8 cellular contexts compared by ENCODE assay signal in genomic region chr7:79453558-79454324, GRCh38. TPM values are rescaled to one million over a fixed set of nuclear protein-coding genes. Genes with fewer than 3 reads are reported as not detected.
A peak's percentile ranks its signal among the peaks of the same experiment; 100 is the strongest.
DNase-seq lines count a peak whose midpoint lies in the region; ATAC-seq and TF ChIP-seq lines count a peak whose summit lies in the region.

Gene MAGI2 (minus strand): TSS chr7:79453667. CDS start chr7:79453320, 347 bp downstream.

- intact Hi-C loops in activated T-helper 1 cell treated with anti-CD3 and anti-CD28 coated beads, Interleukin-12 subunit alpha, Interleukin-12 subunit beta, Interleukin-2, Interleukin-4 antibody, amounts not matched to agents 30 ng/mL and 10 ng/mL and 1 ng/mL, durations not matched to agents 14 hours and 24 hours and 36 hours (cut with micrococcal nuclease) = no loop called here
- intact Hi-C loops in aorta (cut with DNase I) = loop anchor here in 1 of 2 donors (5.0 kb wide), 1 partner anchor 46 kb away; no protein-coding TSS in a partner anchor

- H3K36me3 ChIP-seq in aorta (ENCODE audit: control insufficient read depth in 1 of 2, insufficient read depth in 2 of 2, low read length in 1 of 2) = no peaks in the 10 kb centered on the region

- H3K4me3 ChIP-seq in aorta (ENCODE audit: low read length in 2 of 2) = peak within 1 kb of the TSS; percentile 46 to 85

- no peaks in the 10 kb centered on the region for H3K27me3 ChIP-seq in aorta (ENCODE audit: control insufficient read depth in 1 of 2, insufficient read depth in 2 of 2, low read length in 1 of 2)

- no peaks in the 10 kb centered on the region for H3K9me3 Mint-ChIP-seq in activated T-helper 1 cell treated with anti-CD3 and anti-CD28 coated beads, Interleukin-12 subunit alpha, Interleukin-12 subunit beta, Interleukin-2, Interleukin-4 antibody, amounts not matched to agents 30 ng/mL and 10 ng/mL and 1 ng/mL, durations not matched to agents 14 hours and 24 hours and 36 hours
- H3K9me3 Mint-ChIP-seq in natural killer cell treated with Interleukin-12 subunit alpha and Interleukin-12 subunit beta and Interleukin-15 and Interleukin-18, amount 100 ng/mL, for 72 hours = peaks cover 2% of the 10 kb centered on the region

- no peaks in the 10 kb centered on the region for H3K9me3 ChIP-seq in aorta (ENCODE audit: control insufficient read depth, low read length)

- WGBS in aorta, 2 donors = 1 to 3% methylated on average over 53 to 67 of the region's 67 CpGs

- H3K27me3 Mint-ChIP-seq in activated T-helper 1 cell treated with anti-CD3 and anti-CD28 coated beads, Interleukin-12 subunit alpha, Interleukin-12 subunit beta, Interleukin-2, Interleukin-4 antibody, amounts not matched to agents 30 ng/mL and 10 ng/mL and 1 ng/mL, durations not matched to agents 14 hours and 24 hours and 36 hours (ENCODE audit: insufficient read depth) = peaks cover 38% of the 10 kb centered on the region
- H3K27me3 Mint-ChIP-seq in natural killer cell treated with Interleukin-12 subunit alpha and Interleukin-12 subunit beta and Interleukin-15 and Interleukin-18, amount 100 ng/mL, for 72 hours = peaks cover 29 to 31% of the 10 kb centered on the region in 2 donors

- no peak for TF ChIP-seq CTCF in GM20000 (IDR thresholded peaks at IDR 0.05; ENCODE audit: extremely low read depth, missing control alignments)

- H3K36me3 Mint-ChIP-seq in activated T-helper 1 cell treated with anti-CD3 and anti-CD28 coated beads, Interleukin-12 subunit alpha, Interleukin-12 subunit beta, Interleukin-2, Interleukin-4 antibody, amounts not matched to agents 30 ng/mL and 10 ng/mL and 1 ng/mL, durations not matched to agents 14 hours and 24 hours and 36 hours (ENCODE audit: low read depth) = no peaks in the 10 kb centered on the region
- H3K36me3 Mint-ChIP-seq in natural killer cell treated with Interleukin-12 subunit alpha and Interleukin-12 subunit beta and Interleukin-15 and Interleukin-18, amount 100 ng/mL, for 72 hours = no peaks in the 10 kb centered on the region

- peaks cover 0 to 3% of the 10 kb centered on the region in 2 donors for H3K4me1 ChIP-seq in aorta (ENCODE audit: control insufficient read depth in 1 of 2, insufficient read depth in 2 of 2, low read length in 2 of 2)

- no peak within 1 kb of the TSS for H3K27ac Mint-ChIP-seq in activated T-helper 1 cell treated with anti-CD3 and anti-CD28 coated beads, Interleukin-12 subunit alpha, Interleukin-12 subunit beta, Interleukin-2, Interleukin-4 antibody, amounts not matched to agents 30 ng/mL and 10 ng/mL and 1 ng/mL, durations not matched to agents 14 hours and 24 hours and 36 hours
- no peak within 1 kb of the TSS for H3K27ac Mint-ChIP-seq in natural killer cell treated with Interleukin-12 subunit alpha and Interleukin-12 subunit beta and Interleukin-15 and Interleukin-18, amount 100 ng/mL, for 72 hours

- peak in 1 of 2 donors; percentile 41 for ATAC-seq in natural killer cell treated with Interleukin-12 subunit alpha and Interleukin-12 subunit beta and Interleukin-15 and Interleukin-18, amount 100 ng/mL, for 72 hours
- ATAC-seq in aorta (ENCODE audit: low FRiP score) = peak; percentile 95
- ATAC-seq in GM21526 (IDR thresholded peaks at IDR 0.05; ENCODE audit: low FRiP score, unreplicated experiment) = no peak

- peak within 1 kb of the TSS; percentile 80 to 88 for H3K27ac ChIP-seq in aorta (ENCODE audit: low read depth in 1 of 2, low read length in 2 of 2)

- peak within 1 kb of the TSS; percentile 30 for H3K4me3 Mint-ChIP-seq in activated T-helper 1 cell treated with anti-CD3 and anti-CD28 coated beads, Interleukin-12 subunit alpha, Interleukin-12 subunit beta, Interleukin-2, Interleukin-4 antibody, amounts not matched to agents 30 ng/mL and 10 ng/mL and 1 ng/mL, durations not matched to agents 14 hours and 24 hours and 36 hours
- H3K4me3 Mint-ChIP-seq in natural killer cell treated with Interleukin-12 subunit alpha and Interleukin-12 subunit beta and Interleukin-15 and Interleukin-18, amount 100 ng/mL, for 72 hours = peak within 1 kb of the TSS; percentile 63

- DNase-seq in A172 (ENCODE audit: low spot score) (peak; percentile 6), HCEC 1CT (peak; percentile 81), globus pallidus (ENCODE audit: low spot score) (peak; percentile 95), aorta (peak; percentile 92 to 95), GM20000 (ENCODE audit: low spot score) (no peak)
- no peak for DNase-seq in activated T-helper 1 cell treated with anti-CD3 and anti-CD28 coated beads, Interleukin-12 subunit alpha, Interleukin-12 subunit beta, Interleukin-2, Interleukin-4 antibody, amounts not matched to agents 30 ng/mL and 10 ng/mL and 1 ng/mL, durations not matched to agents 14 hours and 24 hours and 36 hours (ENCODE audit: low spot score)
- no peak for DNase-seq in natural killer cell treated with Interleukin-12 subunit alpha and Interleukin-12 subunit beta and Interleukin-15 and Interleukin-18, amount 100 ng/mL, for 72 hours (ENCODE audit: low spot score)

- no peaks in the 10 kb centered on the region for H3K4me1 Mint-ChIP-seq in activated T-helper 1 cell treated with anti-CD3 and anti-CD28 coated beads, Interleukin-12 subunit alpha, Interleukin-12 subunit beta, Interleukin-2, Interleukin-4 antibody, amounts not matched to agents 30 ng/mL and 10 ng/mL and 1 ng/mL, durations not matched to agents 14 hours and 24 hours and 36 hours (ENCODE audit: low read depth)
- peaks cover 0 to 3% of the 10 kb centered on the region in 2 donors for H3K4me1 Mint-ChIP-seq in natural killer cell treated with Interleukin-12 subunit alpha and Interleukin-12 subunit beta and Interleukin-15 and Interleukin-18, amount 100 ng/mL, for 72 hours (ENCODE audit: low read depth in 2 of 2)

RNA-seq across cellular contexts. Expression of gene MAGI2, which starts in this region (rescaled TPM):
- 1.4 and 1.5 TPM in 2 replicates for total RNA-seq in A172 (2014; rRNA removed; shearing (Covaris generic))
- total RNA-seq in activated T-helper 1 cell treated with anti-CD3 and anti-CD28 coated beads, Interleukin-12 subunit alpha, Interleukin-12 subunit beta, Interleukin-2, Interleukin-4 antibody, amounts not matched to agents 30 ng/mL and 10 ng/mL and 1 ng/mL, durations not matched to agents 14 hours and 24 hours and 36 hours = 0.10 and 0.17 TPM in 2 replicates
- total RNA-seq in natural killer cell treated with Interleukin-12 subunit alpha and Interleukin-12 subunit beta and Interleukin-15 and Interleukin-18, amount 100 ng/mL, for 72 hours = under 1 TPM; 0.08 to 0.19 TPM
- total RNA-seq in aorta = 10 to 100 TPM; 17.9 to 25.5 TPM
- 1 to 10 TPM; 3.7 to 5.3 TPM for polyA plus RNA-seq in aorta

Comparison
In these comparisons a context has a peak if more than half of its experiments do, and no peak if none do; other contexts are left out.
1. DNase-seq: peak in A172 (single experiment), HCEC 1CT (single experiment), globus pallidus (single experiment) and aorta (2 of 2); none in activated T-helper 1 cell treated with anti-CD3 and anti-CD28 coated beads, Interleukin-12 subunit alpha, Interleukin-12 subunit beta, Interleukin-2, Interleukin-4 antibody, amounts not matched to agents 30 ng/mL and 10 ng/mL and 1 ng/mL, durations not matched to agents 14 hours and 24 hours and 36 hours (single experiment), natural killer cell treated with Interleukin-12 subunit alpha and Interleukin-12 subunit beta and Interleukin-15 and Interleukin-18, amount 100 ng/mL, for 72 hours (single experiment) and GM20000 (single experiment).